ENCODE assay signal across 1 cellular context in the genomic region with DNA sequence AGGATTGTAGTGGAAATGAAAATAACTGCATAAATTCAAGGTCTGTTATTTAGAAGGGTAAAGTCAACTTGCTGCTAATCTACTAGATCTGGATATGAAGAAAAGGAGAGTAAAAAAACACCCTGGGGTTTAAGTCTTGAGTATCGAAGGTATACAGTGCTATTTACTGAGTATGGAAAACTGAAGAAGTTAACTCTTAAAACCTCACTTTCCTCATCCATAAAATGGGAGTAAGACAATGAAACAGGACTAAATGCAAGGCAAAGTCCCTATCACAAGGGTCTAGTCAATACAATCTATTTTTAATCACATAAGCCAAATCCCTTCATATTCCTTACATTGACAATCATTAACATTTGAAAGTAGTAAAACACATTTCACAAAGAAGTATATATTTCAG.
TF ChIP-seq lines count a peak whose summit lies in the region.

No MANE protein-coding gene starts in this region.

TF ChIP-seq in HCT116, 20 proteins besides CTCF, POLR2A, EP300 and RAD21:
- TF ChIP-seq, protein P1, sequence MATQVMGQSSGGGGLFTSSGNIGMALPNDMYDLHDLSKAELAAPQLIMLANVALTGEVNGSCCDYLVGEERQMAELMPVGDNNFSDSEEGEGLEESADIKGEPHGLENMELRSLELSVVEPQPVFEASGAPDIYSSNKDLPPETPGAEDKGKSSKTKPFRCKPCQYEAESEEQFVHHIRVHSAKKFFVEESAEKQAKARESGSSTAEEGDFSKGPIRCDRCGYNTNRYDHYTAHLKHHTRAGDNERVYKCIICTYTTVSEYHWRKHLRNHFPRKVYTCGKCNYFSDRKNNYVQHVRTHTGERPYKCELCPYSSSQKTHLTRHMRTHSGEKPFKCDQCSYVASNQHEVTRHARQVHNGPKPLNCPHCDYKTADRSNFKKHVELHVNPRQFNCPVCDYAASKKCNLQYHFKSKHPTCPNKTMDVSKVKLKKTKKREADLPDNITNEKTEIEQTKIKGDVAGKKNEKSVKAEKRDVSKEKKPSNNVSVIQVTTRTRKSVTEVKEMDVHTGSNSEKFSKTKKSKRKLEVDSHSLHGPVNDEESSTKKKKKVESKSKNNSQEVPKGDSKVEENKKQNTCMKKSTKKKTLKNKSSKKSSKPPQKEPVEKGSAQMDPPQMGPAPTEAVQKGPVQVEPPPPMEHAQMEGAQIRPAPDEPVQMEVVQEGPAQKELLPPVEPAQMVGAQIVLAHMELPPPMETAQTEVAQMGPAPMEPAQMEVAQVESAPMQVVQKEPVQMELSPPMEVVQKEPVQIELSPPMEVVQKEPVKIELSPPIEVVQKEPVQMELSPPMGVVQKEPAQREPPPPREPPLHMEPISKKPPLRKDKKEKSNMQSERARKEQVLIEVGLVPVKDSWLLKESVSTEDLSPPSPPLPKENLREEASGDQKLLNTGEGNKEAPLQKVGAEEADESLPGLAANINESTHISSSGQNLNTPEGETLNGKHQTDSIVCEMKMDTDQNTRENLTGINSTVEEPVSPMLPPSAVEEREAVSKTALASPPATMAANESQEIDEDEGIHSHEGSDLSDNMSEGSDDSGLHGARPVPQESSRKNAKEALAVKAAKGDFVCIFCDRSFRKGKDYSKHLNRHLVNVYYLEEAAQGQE (IDR thresholded peaks at IDR 0.05; ENCODE audit: low read depth) = no peak
